9 cellular contexts compared by ENCODE assay signal in the genomic region with DNA sequence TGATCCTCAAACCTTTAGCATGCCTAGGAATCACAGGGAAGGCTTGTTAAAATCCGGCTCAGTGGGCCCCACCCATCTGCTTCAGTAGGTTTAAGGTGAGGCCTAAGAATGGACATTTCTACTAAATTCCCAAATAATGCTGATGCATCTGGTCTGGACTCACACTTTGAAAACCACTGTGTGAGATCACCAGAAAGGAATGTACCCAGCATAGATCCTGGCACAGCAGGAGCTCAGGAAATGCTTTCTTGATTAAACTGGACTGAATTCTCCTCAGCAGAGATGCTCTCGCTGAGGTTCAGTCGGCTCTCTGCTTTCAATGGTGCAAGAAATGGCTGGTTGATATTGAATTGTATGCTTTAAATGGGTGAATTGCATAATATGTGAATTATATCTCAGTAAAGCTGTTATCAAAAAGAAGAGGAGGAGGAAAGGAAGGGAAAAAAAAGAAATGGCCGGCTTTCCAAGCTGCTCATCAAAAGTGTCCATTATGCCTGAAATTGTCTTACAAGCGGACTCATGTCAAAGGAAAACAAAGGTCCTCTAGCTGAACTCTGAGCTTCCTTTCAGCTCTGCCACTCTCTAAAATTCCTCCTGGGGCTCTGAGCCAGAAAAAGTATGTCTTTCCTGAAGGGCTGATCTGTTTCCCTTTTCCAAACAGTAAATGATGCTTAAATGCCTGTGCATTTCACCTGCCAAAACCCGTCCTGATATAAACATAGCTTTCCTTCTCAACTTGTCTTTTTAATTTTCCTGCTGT.
DNase-seq lines count a peak whose midpoint lies in the region; ATAC-seq and TF ChIP-seq lines count a peak whose summit lies in the region.
"Had no signal": no experiment of that assay in that cellular context is flagged by ENCODE, and none has a peak within 500 bp of the region (broad histone marks: within the 10 kb centered on the region; RNA-seq: fewer than 3 reads in every experiment).

No MANE protein-coding gene starts in this region.

- peak overlapping the region; percentile 90 for H3K27ac ChIP-seq in osteoblast (ENCODE audit: low read depth, low read length)

- H3K4me2 ChIP-seq in osteoblast (ENCODE audit: insufficient read depth, low read length), result peak overlapping the region; percentile 65

- in situ Hi-C loops in SK-MEL-5 (cut with HindIII; ENCODE audit: low pct_unique_long_range_greater_than_20kb, low sequenced_read_pairs), result no loop called here

- ATAC-seq in HG03196 (IDR thresholded peaks at IDR 0.05; ENCODE audit: unreplicated experiment), result no peak

- no peaks in the 10 kb centered on the region for H4K20me1 ChIP-seq in osteoblast (ENCODE audit: insufficient read depth, low read length)

- no peaks in the 10 kb centered on the region for H3K36me3 ChIP-seq in osteoblast (ENCODE audit: insufficient read depth, low read length)

- no peaks in the 10 kb centered on the region for H3K79me2 ChIP-seq in osteoblast (ENCODE audit: insufficient read depth, low read length)

- H3K9me3 ChIP-seq in osteoblast (ENCODE audit: low read depth, low read length), result no peaks in the 10 kb centered on the region

- peaks cover 77% of the 10 kb centered on the region for H3K4me1 ChIP-seq in osteoblast (ENCODE audit: insufficient read depth, low read length)

- TF ChIP-seq CTCF in fibroblast of the aortic adventitia (IDR thresholded peaks at IDR 0.05; ENCODE audit: insufficient read depth, low read length) (no peak), osteoblast (IDR thresholded peaks at IDR 0.05; ENCODE audit: extremely low read depth, low read depth, low read length) (no peak), GM20000 (IDR thresholded peaks at IDR 0.05; ENCODE audit: extremely low read depth, missing control alignments) (no peak)

- no peak overlapping the region for H3K4me3 ChIP-seq in fibroblast of the aortic adventitia (ENCODE audit: low read depth, low read length)
- H3K4me3 ChIP-seq in osteoblast (ENCODE audit: insufficient read depth, low read length), result peak overlapping the region; percentile 6

- intact Hi-C loops in head of caudate nucleus (cut with DNase I), result no loop called here

- peak; percentile 77 for DNase-seq in ELF-1 (ENCODE audit: low read depth, low spot score)
- DNase-seq in SK-MEL-5 (ENCODE audit: low read depth, low spot score), result peak; percentile 41
- DNase-seq in fibroblast of the aortic adventitia (ENCODE audit: low read depth), result peak; percentile 98
- DNase-seq in osteoblast (ENCODE audit: insufficient read length, low spot score, missing footprints), result peak; percentile 94
- no peak for DNase-seq in GM20000 (ENCODE audit: low spot score)
- no peak for DNase-seq in head of caudate nucleus
- DNase-seq in stimulated activated CD4-positive, alpha-beta T cell treated with anti-CD3 and anti-CD28 coated beads, Interleukin-12 subunit alpha, Interleukin-12 subunit beta, amount 100 ng/mL, for 4 hours, result no peak
- DNase-seq: NCI-H2171 treated with DMSO at 0.1 percent for 48 hours had no signal

- no peak overlapping the region for H2AFZ ChIP-seq in osteoblast (ENCODE audit: low read length)

- H3K27me3 ChIP-seq in osteoblast (ENCODE audit: insufficient read depth, low read length), result no peaks in the 10 kb centered on the region

Comparison
In these comparisons a context has a peak if more than half of its experiments do, and no peak if none do; other contexts are left out.
1. DNase-seq: peak in ELF-1 (single experiment), SK-MEL-5 (single experiment), fibroblast of the aortic adventitia (single experiment) and osteoblast (single experiment); none in GM20000 (single experiment), head of caudate nucleus (0 of 42) and stimulated activated CD4-positive, alpha-beta T cell treated with anti-CD3 and anti-CD28 coated beads, Interleukin-12 subunit alpha, Interleukin-12 subunit beta, amount 100 ng/mL, for 4 hours (single experiment).